7 cellular contexts compared by ENCODE assay signal in genomic region chr15:50107591-50108408, GRCh38.
DNase-seq lines count a peak whose midpoint lies in the region; ATAC-seq lines count a peak whose summit lies in the region.

No MANE protein-coding gene starts in this region.

- H3K9me3 Mint-ChIP-seq in memory B cell: no peaks in the 10 kb centered on the region

- peaks cover 19% of the 10 kb centered on the region for H3K4me1 Mint-ChIP-seq in memory B cell

- DNase-seq in SIG-M5 (lab: John Stamatoyannopoulos, UW) (peak; percentile 76), memory B cell (ENCODE audit: low spot score in 2 of 2) (no peak), RKO (ENCODE audit: low spot score) (no peak), NCI-H2227 (lab: John Stamatoyannopoulos, UW; ENCODE audit: unreplicated experiment) (no peak), cerebellar cortex (ENCODE audit: low spot score) (no peak)

- H3K27me3 Mint-ChIP-seq in memory B cell: peaks cover 4% of the 10 kb centered on the region

- no peak overlapping the region for H3K4me3 Mint-ChIP-seq in memory B cell

- no peaks in the 10 kb centered on the region for H3K36me3 Mint-ChIP-seq in memory B cell

- peak overlapping the region; percentile 43 for H3K27ac Mint-ChIP-seq in memory B cell

- peak; percentile 95 for ATAC-seq in GM19043 (IDR thresholded peaks at IDR 0.05; ENCODE audit: low read depth, unreplicated experiment)
- peak; percentile 97 for ATAC-seq in HG02852 (IDR thresholded peaks at IDR 0.05; ENCODE audit: unreplicated experiment)
- peak; percentile 68 for ATAC-seq in memory B cell (ENCODE audit: low read depth)
